Comparison of ENCODE assay signal across 1 cellular context in the genomic region with DNA sequence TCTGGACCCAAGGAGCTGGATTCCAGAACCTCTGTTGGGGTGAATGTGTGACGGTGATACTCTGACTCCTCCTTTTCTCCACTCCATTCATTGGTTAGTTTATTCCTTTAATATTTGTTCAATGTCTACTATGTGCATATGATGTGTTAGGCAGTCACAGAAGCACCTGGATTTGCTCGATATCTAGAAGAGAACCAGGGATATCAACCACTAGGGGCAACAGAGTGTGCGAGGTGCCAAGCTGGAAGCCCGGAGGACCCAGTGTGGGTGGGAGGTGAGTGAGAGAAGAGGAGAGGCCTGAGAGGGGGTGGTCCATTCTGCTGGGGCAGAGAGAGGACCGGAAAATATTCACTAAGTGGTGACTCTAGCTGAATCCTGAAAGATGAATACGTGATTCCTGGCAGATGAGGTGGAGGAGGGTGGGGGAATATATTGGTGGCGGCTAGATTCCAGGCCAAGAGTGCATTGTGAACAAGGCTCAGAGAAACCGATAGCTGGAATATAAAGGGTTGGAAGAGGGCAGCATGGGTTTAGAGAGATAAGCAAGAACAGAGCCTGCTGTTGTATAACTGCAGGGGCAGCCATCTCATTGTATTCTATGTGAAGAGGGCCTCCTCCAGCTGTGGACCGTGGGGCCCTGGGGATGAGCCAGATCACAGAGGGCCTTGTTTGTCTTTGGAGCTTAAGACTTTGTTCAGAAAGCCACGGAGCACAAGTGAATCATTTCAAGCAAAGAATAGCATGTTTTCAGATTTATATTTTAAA.
TF ChIP-seq lines count a peak whose summit lies in the region.

No MANE protein-coding gene starts in this region.

TF ChIP-seq in HepG2, 621 proteins besides CTCF, POLR2A, EP300 and RAD21 (continued from another document and continues in another):
- TF ChIP-seq, protein P1, sequence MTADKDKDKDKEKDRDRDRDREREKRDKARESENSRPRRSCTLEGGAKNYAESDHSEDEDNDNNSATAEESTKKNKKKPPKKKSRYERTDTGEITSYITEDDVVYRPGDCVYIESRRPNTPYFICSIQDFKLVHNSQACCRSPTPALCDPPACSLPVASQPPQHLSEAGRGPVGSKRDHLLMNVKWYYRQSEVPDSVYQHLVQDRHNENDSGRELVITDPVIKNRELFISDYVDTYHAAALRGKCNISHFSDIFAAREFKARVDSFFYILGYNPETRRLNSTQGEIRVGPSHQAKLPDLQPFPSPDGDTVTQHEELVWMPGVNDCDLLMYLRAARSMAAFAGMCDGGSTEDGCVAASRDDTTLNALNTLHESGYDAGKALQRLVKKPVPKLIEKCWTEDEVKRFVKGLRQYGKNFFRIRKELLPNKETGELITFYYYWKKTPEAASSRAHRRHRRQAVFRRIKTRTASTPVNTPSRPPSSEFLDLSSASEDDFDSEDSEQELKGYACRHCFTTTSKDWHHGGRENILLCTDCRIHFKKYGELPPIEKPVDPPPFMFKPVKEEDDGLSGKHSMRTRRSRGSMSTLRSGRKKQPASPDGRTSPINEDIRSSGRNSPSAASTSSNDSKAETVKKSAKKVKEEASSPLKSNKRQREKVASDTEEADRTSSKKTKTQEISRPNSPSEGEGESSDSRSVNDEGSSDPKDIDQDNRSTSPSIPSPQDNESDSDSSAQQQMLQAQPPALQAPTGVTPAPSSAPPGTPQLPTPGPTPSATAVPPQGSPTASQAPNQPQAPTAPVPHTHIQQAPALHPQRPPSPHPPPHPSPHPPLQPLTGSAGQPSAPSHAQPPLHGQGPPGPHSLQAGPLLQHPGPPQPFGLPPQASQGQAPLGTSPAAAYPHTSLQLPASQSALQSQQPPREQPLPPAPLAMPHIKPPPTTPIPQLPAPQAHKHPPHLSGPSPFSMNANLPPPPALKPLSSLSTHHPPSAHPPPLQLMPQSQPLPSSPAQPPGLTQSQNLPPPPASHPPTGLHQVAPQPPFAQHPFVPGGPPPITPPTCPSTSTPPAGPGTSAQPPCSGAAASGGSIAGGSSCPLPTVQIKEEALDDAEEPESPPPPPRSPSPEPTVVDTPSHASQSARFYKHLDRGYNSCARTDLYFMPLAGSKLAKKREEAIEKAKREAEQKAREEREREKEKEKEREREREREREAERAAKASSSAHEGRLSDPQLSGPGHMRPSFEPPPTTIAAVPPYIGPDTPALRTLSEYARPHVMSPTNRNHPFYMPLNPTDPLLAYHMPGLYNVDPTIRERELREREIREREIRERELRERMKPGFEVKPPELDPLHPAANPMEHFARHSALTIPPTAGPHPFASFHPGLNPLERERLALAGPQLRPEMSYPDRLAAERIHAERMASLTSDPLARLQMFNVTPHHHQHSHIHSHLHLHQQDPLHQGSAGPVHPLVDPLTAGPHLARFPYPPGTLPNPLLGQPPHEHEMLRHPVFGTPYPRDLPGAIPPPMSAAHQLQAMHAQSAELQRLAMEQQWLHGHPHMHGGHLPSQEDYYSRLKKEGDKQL (CRISPR knock-in tag; IDR thresholded peaks at IDR 0.05; ENCODE audit: low read depth): no peak
- TF ChIP-seq, protein P2, sequence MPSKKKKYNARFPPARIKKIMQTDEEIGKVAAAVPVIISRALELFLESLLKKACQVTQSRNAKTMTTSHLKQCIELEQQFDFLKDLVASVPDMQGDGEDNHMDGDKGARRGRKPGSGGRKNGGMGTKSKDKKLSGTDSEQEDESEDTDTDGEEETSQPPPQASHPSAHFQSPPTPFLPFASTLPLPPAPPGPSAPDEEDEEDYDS (CRISPR knock-in tag; IDR thresholded peaks at IDR 0.05): peak; percentile 49; the same call in 1 of the 2 replicates
- TF ChIP-seq, protein P3, sequence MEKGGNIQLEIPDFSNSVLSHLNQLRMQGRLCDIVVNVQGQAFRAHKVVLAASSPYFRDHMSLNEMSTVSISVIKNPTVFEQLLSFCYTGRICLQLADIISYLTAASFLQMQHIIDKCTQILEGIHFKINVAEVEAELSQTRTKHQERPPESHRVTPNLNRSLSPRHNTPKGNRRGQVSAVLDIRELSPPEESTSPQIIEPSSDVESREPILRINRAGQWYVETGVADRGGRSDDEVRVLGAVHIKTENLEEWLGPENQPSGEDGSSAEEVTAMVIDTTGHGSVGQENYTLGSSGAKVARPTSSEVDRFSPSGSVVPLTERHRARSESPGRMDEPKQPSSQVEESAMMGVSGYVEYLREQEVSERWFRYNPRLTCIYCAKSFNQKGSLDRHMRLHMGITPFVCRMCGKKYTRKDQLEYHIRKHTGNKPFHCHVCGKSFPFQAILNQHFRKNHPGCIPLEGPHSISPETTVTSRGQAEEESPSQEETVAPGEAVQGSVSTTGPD (CRISPR knock-in tag; IDR thresholded peaks at IDR 0.05): no peak
- TF ChIP-seq SPEN (CRISPR knock-in tag; IDR thresholded peaks at IDR 0.05; ENCODE audit: low read depth): no peak
- peak; percentile 52 for TF ChIP-seq PITX1 (CRISPR knock-in tag; IDR thresholded peaks at IDR 0.05)
- TF ChIP-seq, protein P4, sequence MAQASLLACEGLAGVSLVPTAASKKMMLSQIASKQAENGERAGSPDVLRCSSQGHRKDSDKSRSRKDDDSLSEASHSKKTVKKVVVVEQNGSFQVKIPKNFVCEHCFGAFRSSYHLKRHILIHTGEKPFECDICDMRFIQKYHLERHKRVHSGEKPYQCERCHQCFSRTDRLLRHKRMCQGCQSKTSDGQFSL (CRISPR knock-in tag; IDR thresholded peaks at IDR 0.05): no peak
- no peak for TF ChIP-seq ZNF383 (CRISPR knock-in tag; IDR thresholded peaks at IDR 0.05; ENCODE audit: borderline replicate concordance)
- no peak for TF ChIP-seq ZNF253 (CRISPR knock-in tag; IDR thresholded peaks at IDR 0.05; ENCODE audit: borderline replicate concordance)
- TF ChIP-seq ZNF296 (CRISPR knock-in tag; conservative IDR thresholded peaks at IDR 0.05): no peak
- no peak for TF ChIP-seq KDM4B (CRISPR knock-in tag; IDR thresholded peaks at IDR 0.05)
- TF ChIP-seq, protein P5, sequence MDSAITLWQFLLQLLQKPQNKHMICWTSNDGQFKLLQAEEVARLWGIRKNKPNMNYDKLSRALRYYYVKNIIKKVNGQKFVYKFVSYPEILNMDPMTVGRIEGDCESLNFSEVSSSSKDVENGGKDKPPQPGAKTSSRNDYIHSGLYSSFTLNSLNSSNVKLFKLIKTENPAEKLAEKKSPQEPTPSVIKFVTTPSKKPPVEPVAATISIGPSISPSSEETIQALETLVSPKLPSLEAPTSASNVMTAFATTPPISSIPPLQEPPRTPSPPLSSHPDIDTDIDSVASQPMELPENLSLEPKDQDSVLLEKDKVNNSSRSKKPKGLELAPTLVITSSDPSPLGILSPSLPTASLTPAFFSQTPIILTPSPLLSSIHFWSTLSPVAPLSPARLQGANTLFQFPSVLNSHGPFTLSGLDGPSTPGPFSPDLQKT (CRISPR knock-in tag; IDR thresholded peaks at IDR 0.05; ENCODE audit: borderline replicate concordance): no peak
- TF ChIP-seq, protein P6, sequence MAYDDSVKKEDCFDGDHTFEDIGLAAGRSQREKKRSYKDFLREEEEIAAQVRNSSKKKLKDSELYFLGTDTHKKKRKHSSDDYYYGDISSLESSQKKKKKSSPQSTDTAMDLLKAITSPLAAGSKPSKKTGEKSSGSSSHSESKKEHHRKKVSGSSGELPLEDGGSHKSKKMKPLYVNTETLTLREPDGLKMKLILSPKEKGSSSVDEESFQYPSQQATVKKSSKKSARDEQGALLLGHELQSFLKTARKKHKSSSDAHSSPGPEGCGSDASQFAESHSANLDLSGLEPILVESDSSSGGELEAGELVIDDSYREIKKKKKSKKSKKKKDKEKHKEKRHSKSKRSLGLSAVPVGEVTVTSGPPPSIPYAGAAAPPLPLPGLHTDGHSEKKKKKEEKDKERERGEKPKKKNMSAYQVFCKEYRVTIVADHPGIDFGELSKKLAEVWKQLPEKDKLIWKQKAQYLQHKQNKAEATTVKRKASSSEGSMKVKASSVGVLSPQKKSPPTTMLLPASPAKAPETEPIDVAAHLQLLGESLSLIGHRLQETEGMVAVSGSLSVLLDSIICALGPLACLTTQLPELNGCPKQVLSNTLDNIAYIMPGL (CRISPR knock-in tag; IDR thresholded peaks at IDR 0.05; ENCODE audit: borderline replicate concordance in 1 of 2, low read depth in 1 of 2): 0 out of 4 replicates have a peak, but pooled peaks of 1 of the 2 experiments have one; percentile 16
- TF ChIP-seq, protein P7, sequence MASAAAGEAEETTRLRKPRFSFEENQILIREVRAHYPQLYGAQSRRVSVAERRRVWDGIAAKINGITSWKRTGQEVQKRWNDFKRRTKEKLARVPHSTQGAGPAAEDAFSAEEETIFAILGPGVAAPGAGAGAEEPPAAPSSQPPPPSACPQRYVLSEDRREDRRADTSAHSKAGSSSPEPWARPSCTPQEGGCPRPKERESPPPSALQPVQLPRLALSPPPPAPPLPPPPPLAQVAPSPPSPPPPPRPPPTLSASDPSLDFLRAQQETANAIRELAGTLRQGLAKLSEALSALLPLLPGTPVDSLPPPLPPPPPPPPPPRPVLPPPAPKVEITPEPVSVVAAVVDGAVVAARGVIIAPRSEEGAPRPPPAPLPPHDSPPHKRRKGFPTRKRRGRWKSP (CRISPR knock-in tag; IDR thresholded peaks at IDR 0.05): no peak
- TF ChIP-seq SKI (IDR thresholded peaks at IDR 0.05; ENCODE audit: partially characterized antibody): no peak
- TF ChIP-seq ZNF430 (CRISPR knock-in tag; IDR thresholded peaks at IDR 0.05): 0 out of 2 replicates have a peak, but pooled peaks have one; percentile 44
- TF ChIP-seq EED (CRISPR knock-in tag; IDR thresholded peaks at IDR 0.05): no peak
- TF ChIP-seq KLF6 (CRISPR knock-in tag; IDR thresholded peaks at IDR 0.05): no peak
- TF ChIP-seq ZNF562 (CRISPR knock-in tag; IDR thresholded peaks at IDR 0.05; ENCODE audit: borderline replicate concordance): no peak
- TF ChIP-seq EHMT2 (IDR thresholded peaks at IDR 0.05; ENCODE audit: borderline replicate concordance, low read depth, low read length): no peak
- TF ChIP-seq, protein P8, sequence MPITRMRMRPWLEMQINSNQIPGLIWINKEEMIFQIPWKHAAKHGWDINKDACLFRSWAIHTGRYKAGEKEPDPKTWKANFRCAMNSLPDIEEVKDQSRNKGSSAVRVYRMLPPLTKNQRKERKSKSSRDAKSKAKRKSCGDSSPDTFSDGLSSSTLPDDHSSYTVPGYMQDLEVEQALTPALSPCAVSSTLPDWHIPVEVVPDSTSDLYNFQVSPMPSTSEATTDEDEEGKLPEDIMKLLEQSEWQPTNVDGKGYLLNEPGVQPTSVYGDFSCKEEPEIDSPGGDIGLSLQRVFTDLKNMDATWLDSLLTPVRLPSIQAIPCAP (CRISPR knock-in tag; IDR thresholded peaks at IDR 0.05; ENCODE audit: low read depth): no peak
- TF ChIP-seq DPF2 (CRISPR knock-in tag; IDR thresholded peaks at IDR 0.05; ENCODE audit: borderline replicate concordance, low read depth): no peak
- TF ChIP-seq ZNF766 (CRISPR knock-in tag; IDR thresholded peaks at IDR 0.05; ENCODE audit: borderline replicate concordance): no peak
- TF ChIP-seq, protein P9, sequence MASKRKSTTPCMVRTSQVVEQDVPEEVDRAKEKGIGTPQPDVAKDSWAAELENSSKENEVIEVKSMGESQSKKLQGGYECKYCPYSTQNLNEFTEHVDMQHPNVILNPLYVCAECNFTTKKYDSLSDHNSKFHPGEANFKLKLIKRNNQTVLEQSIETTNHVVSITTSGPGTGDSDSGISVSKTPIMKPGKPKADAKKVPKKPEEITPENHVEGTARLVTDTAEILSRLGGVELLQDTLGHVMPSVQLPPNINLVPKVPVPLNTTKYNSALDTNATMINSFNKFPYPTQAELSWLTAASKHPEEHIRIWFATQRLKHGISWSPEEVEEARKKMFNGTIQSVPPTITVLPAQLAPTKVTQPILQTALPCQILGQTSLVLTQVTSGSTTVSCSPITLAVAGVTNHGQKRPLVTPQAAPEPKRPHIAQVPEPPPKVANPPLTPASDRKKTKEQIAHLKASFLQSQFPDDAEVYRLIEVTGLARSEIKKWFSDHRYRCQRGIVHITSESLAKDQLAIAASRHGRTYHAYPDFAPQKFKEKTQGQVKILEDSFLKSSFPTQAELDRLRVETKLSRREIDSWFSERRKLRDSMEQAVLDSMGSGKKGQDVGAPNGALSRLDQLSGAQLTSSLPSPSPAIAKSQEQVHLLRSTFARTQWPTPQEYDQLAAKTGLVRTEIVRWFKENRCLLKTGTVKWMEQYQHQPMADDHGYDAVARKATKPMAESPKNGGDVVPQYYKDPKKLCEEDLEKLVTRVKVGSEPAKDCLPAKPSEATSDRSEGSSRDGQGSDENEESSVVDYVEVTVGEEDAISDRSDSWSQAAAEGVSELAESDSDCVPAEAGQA (IDR thresholded peaks at IDR 0.05; ENCODE audit: low read depth): 0 out of 2 replicates have a peak, but pooled peaks have one; percentile 40
- TF ChIP-seq, protein P9 (CRISPR knock-in tag; IDR thresholded peaks at IDR 0.05; ENCODE audit: borderline replicate concordance): no peak
- TF ChIP-seq SRSF9 (IDR thresholded peaks at IDR 0.05; ENCODE audit: borderline replicate concordance, insufficient read depth, low read depth, low read length, poor library complexity, severe bottlenecking): no peak
- TF ChIP-seq CEBPG (CRISPR knock-in tag; IDR thresholded peaks at IDR 0.05): peak; percentile 50; the same call in 1 of the 2 replicates
- TF ChIP-seq, protein P10, sequence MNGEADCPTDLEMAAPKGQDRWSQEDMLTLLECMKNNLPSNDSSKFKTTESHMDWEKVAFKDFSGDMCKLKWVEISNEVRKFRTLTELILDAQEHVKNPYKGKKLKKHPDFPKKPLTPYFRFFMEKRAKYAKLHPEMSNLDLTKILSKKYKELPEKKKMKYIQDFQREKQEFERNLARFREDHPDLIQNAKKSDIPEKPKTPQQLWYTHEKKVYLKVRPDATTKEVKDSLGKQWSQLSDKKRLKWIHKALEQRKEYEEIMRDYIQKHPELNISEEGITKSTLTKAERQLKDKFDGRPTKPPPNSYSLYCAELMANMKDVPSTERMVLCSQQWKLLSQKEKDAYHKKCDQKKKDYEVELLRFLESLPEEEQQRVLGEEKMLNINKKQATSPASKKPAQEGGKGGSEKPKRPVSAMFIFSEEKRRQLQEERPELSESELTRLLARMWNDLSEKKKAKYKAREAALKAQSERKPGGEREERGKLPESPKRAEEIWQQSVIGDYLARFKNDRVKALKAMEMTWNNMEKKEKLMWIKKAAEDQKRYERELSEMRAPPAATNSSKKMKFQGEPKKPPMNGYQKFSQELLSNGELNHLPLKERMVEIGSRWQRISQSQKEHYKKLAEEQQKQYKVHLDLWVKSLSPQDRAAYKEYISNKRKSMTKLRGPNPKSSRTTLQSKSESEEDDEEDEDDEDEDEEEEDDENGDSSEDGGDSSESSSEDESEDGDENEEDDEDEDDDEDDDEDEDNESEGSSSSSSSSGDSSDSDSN (CRISPR knock-in tag; IDR thresholded peaks at IDR 0.05): no peak
- no peak for TF ChIP-seq NCOA5 (CRISPR knock-in tag; IDR thresholded peaks at IDR 0.05)
- no peak for TF ChIP-seq ZZZ3 (CRISPR knock-in tag; IDR thresholded peaks at IDR 0.05; ENCODE audit: borderline replicate concordance)
